In the genomic region with DNA sequence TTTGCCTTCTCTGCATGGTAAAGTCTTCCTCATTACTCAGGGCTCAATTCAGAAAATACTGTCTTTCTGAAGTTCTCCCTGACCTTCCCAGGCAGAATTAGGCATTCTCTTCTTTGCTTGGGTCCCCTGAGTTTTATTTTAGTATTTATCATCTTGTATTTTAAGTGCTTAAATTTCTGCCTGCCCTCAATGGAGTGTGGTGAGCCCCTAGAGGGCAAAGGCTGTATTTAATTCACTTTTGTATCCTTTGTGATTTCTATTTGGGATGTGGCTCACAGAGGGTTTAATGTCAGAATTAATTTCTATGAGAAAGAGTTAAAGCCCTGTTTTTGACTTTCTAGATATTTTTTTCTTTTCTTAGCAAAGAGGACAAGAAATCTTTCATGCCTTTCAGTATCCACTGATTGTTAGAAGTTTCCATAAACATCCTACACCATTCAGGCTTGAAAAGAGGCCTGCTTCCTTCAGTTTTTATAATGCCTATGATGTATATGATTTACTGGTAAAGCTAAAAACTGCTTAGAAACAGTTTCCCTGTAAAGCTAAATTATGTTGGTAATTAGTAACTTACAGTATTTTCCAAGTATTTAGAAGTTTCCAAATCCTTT, we compare ENCODE assay signal across 8 cellular contexts. TPM values are rescaled to one million over a fixed set of nuclear protein-coding genes. Genes with fewer than 3 reads are reported as not detected.
DNase-seq lines count a peak whose midpoint lies in the region; FAIRE-seq and TF ChIP-seq lines count a peak whose summit lies in the region.

No MANE protein-coding gene starts in this region.

- TF ChIP-seq POLR2A in GM12892 (IDR thresholded peaks at IDR 0.05; ENCODE audit: low read depth, low read length): no peak

- no peak overlapping the region for H3K4me3 ChIP-seq in LNCaP clone FGC (ENCODE audit: low read depth, low read length)
- no peak overlapping the region for H3K4me3 ChIP-seq in colonic mucosa

- TF ChIP-seq CTCF in LNCaP clone FGC (IDR thresholded peaks at IDR 0.05; ENCODE audit: control insufficient read depth, extremely low read depth, insufficient read depth) (peak; percentile 58), colonic mucosa (IDR thresholded peaks at IDR 0.05) (peak; percentile 27), osteocyte (IDR thresholded peaks at IDR 0.05) (peak; percentile 56)

- no peaks in the 10 kb centered on the region for H3K4me1 Mint-ChIP-seq in osteocyte (ENCODE audit: unreplicated experiment)

- no peak overlapping the region for H3K27ac Mint-ChIP-seq in osteocyte (ENCODE audit: unreplicated experiment)

- H3K9ac ChIP-seq in colonic mucosa (ENCODE audit: low read depth in 2 of 2, low read length in 2 of 2): no peak overlapping the region

- H3K4me1 ChIP-seq in colonic mucosa: no peaks in the 10 kb centered on the region

- H3K36me3 Mint-ChIP-seq in osteocyte (ENCODE audit: unreplicated experiment): no peaks in the 10 kb centered on the region

- DNase-seq in GM04504 (ENCODE audit: low read depth) (peak; percentile 3), LNCaP clone FGC (ENCODE audit: low read depth) (no peak), colonic mucosa (no peak), osteocyte (ENCODE audit: extremely low spot score, unreplicated experiment) (no peak), GM12892 (ENCODE audit: insufficient read length) (no peak), DMS153 (lab: John Stamatoyannopoulos, UW) (no peak), GDM1 (lab: John Stamatoyannopoulos, UW) (no peak), NCI-H2227 (lab: John Stamatoyannopoulos, UW; ENCODE audit: unreplicated experiment) (no peak)

- no peaks in the 10 kb centered on the region for H3K9me3 Mint-ChIP-seq in osteocyte (ENCODE audit: unreplicated experiment)

- H3K9me3 ChIP-seq in colonic mucosa: no peaks in the 10 kb centered on the region

- no peaks in the 10 kb centered on the region for H3K27me3 ChIP-seq in colonic mucosa

- H3K27me3 Mint-ChIP-seq in osteocyte (ENCODE audit: unreplicated experiment): peaks cover 3% of the 10 kb centered on the region

- no peaks in the 10 kb centered on the region for H3K36me3 ChIP-seq in colonic mucosa

- intact Hi-C loops in colonic mucosa (cut with DNase I): no loop called here

- no peak overlapping the region for H3K27ac ChIP-seq in colonic mucosa

- H3K4me3 Mint-ChIP-seq in osteocyte (ENCODE audit: unreplicated experiment): no peak overlapping the region

- FAIRE-seq in GM12892 (lab: Jason Lieb, UNC): no peak

RNA-seq across cellular contexts. Expression of gene PTPRB, which starts 55.6 kb away (rescaled TPM):
- total RNA-seq in colonic mucosa: 10 to 100 TPM; 17.3 to 27.7 TPM
- 0.05 and 0.10 TPM in 2 replicates for total RNA-seq in osteocyte
- polyA plus RNA-seq in GM12892 (2012; ENCODE audit: missing spikeins): 0.49 TPM

Comparison
In these comparisons a context has a peak if more than half of its experiments do, and no peak if none do; other contexts are left out.
1. RNA of gene PTPRB, which starts 55.6 kb away (total RNA-seq): 17.3 to 27.7 TPM in colonic mucosa; 0.05 to 0.10 TPM in osteocyte; every median in the first group is over 10 times any median in the second.
2. Peak in every context shown above with its lines, with median percentiles within 50 percentile points of each other: CTCF ChIP-seq.